In the genomic region with DNA sequence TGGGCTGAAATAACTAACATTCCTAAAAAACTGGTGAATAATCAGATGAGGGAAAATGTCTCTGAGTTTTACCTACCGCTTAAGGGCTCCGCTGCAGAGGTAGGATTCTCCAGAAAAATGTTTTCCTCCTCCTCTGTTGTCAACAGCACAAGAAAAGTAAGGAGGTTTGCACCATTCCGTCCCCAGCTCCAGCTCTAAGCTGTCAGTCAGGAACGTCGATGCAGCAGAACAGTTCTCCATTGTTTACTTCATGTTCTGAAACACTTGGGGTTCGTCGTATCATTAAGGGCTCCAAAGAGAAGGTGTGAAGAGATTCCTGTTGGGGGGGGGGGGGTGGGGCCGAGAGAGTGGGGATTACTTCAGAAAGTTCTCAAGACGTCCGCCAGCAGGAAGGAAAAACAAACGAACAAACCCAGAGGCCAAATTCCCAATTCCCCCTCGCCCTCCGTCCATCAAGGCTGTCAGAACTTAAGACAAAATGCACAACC, we compare ENCODE assay signal across 1 cellular context.
TF ChIP-seq lines count a peak whose summit lies in the region.

No MANE protein-coding gene starts in this region.

TF ChIP-seq in WTC11, 78 proteins besides CTCF, POLR2A, EP300 and RAD21 (continued from another document):
- TF ChIP-seq, protein P1, sequence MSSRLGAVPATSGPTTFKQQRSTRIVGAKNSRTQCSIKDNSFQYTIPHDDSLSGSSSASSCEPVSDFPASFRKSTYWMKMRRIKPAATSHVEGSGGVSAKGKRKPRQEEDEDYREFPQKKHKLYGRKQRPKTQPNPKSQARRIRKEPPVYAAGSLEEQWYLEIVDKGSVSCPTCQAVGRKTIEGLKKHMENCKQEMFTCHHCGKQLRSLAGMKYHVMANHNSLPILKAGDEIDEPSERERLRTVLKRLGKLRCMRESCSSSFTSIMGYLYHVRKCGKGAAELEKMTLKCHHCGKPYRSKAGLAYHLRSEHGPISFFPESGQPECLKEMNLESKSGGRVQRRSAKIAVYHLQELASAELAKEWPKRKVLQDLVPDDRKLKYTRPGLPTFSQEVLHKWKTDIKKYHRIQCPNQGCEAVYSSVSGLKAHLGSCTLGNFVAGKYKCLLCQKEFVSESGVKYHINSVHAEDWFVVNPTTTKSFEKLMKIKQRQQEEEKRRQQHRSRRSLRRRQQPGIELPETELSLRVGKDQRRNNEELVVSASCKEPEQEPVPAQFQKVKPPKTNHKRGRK (CRISPR knock-in tag; IDR thresholded peaks at IDR 0.05; ENCODE audit: borderline replicate concordance), result no peak
- TF ChIP-seq ATF2 (CRISPR knock-in tag; IDR thresholded peaks at IDR 0.05; ENCODE audit: borderline replicate concordance, low read depth), result no peak
TF ChIP-seq in WTC11: peak in this region for 0.
